ENCODE assay signal across 8 cellular contexts in the genomic region with DNA sequence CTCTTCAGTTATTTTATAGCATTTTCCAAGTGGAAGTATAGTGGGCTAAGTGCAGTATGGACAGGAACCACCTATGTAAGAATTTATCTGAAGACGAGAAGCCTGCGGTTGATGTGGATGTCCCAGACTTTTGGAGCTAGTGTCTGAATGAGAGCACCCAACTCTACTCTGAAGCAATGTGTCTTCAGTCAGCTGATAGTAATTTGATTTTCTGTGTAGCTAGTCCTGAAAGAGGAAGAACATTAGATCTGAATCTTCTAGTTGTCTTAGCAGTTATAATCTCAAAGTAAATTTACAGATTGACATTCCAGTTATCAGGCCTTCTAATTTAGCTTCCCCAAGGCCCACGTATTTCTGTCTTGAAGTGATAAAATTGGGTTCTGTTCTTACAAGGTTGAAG. TPM values are rescaled to one million over a fixed set of nuclear protein-coding genes. Genes with fewer than 3 reads are reported as not detected.
DNase-seq lines count a peak whose midpoint lies in the region; TF ChIP-seq lines count a peak whose summit lies in the region.

No MANE protein-coding gene starts in this region.

- H3K9me2 ChIP-seq in DOHH2 (replicated peaks; ENCODE audit: control insufficient read depth, low read length) = no peaks in the 10 kb centered on the region
- H3K9me2 ChIP-seq in OCI-LY7 (ENCODE audit: insufficient read depth, low read length) = no peaks in the 10 kb centered on the region

- peaks cover 4% of the 10 kb centered on the region; the same call in 1 of the 2 replicates for H3F3A ChIP-seq in DOHH2 (ENCODE audit: control insufficient read depth, insufficient read depth)

- H3K4me2 ChIP-seq in DOHH2 (ENCODE audit: low read length) (peak overlapping the region; percentile 86), OCI-LY7 (ENCODE audit: low read length) (peak overlapping the region; percentile 88)

- H4K20me1 ChIP-seq in DOHH2 (ENCODE audit: control insufficient read depth, insufficient read depth, low read depth, low read length) = no peaks in the 10 kb centered on the region
- no peaks in the 10 kb centered on the region for H4K20me1 ChIP-seq in OCI-LY7 (ENCODE audit: insufficient read depth, low read length)

- H3K9me3 ChIP-seq in DOHH2 (ENCODE audit: control insufficient read depth, insufficient read depth, low read length) (no peaks in the 10 kb centered on the region), OCI-LY7 (ENCODE audit: low read length) (no peaks in the 10 kb centered on the region), endocrine pancreas (ENCODE audit: control insufficient read depth, low read length) (no peaks in the 10 kb centered on the region), neutrophil (no peaks in the 10 kb centered on the region), ovary (no peaks in the 10 kb centered on the region)

- no peak for TF ChIP-seq POLR2A in ovary (IDR thresholded peaks at IDR 0.05)

- H3K79me2 ChIP-seq in DOHH2 (ENCODE audit: control insufficient read depth, low read length) (peaks cover 45% of the 10 kb centered on the region), OCI-LY7 (ENCODE audit: insufficient read depth, low read depth, low read length) (peaks cover 31% of the 10 kb centered on the region)

- no peak for TF ChIP-seq CTCF in DOHH2 (IDR thresholded peaks at IDR 0.05; ENCODE audit: low read depth, low read length, poor library complexity, severe bottlenecking)
- no peak for TF ChIP-seq CTCF in OCI-LY7 (conservative IDR thresholded peaks at IDR 0.05; ENCODE audit: low read length)
- TF ChIP-seq CTCF in neutrophil (IDR thresholded peaks at IDR 0.05) = no peak
- TF ChIP-seq CTCF in ovary (IDR thresholded peaks at IDR 0.05) = no peak

- no TSS peak for BruUV-seq in OCI-LY7 (replicated peaks; lab: Mats Ljungman, UMichigan)

- H2AFZ ChIP-seq in OCI-LY7 (ENCODE audit: low read length) = peak overlapping the region; percentile 34; the same call in 1 of the 2 replicates

- H3K4me1 ChIP-seq in DOHH2 (ENCODE audit: control insufficient read depth, low read length) (peaks cover 23% of the 10 kb centered on the region), OCI-LY7 (ENCODE audit: insufficient read depth, low read length, poor library complexity, severe bottlenecking) (peaks cover 23% of the 10 kb centered on the region), endocrine pancreas (ENCODE audit: control insufficient read depth, insufficient read depth, low read length) (peaks cover 7% of the 10 kb centered on the region), neutrophil (ENCODE audit: control insufficient read depth in 1 of 2, insufficient read depth in 1 of 2, low read depth in 1 of 2, low read length in 1 of 2) (peaks cover 45 to 49% of the 10 kb centered on the region in 2 experiments), ovary (ENCODE audit: insufficient read depth) (no peaks in the 10 kb centered on the region)

- H3K36me3 ChIP-seq in DOHH2 (ENCODE audit: control insufficient read depth, low read length) (peaks cover 16% of the 10 kb centered on the region), OCI-LY7 (ENCODE audit: insufficient read depth, low read length) (peaks cover 8% of the 10 kb centered on the region; the same call in 1 of the 2 replicates), endocrine pancreas (ENCODE audit: control insufficient read depth, insufficient read depth, low read length) (no peaks in the 10 kb centered on the region), neutrophil (no peaks in the 10 kb centered on the region), ovary (no peaks in the 10 kb centered on the region)

- 85 to 91% (median 88%) methylated on average over 3 of the region's 3 CpGs for WGBS in ovary, 3 donors

- H3K27me3 ChIP-seq in DOHH2 (ENCODE audit: control insufficient read depth, low read length) = no peaks in the 10 kb centered on the region
- H3K27me3 ChIP-seq in endocrine pancreas (ENCODE audit: control insufficient read depth, insufficient read depth, low read length) = no peaks in the 10 kb centered on the region
- no peaks in the 10 kb centered on the region for H3K27me3 ChIP-seq in neutrophil
- no peaks in the 10 kb centered on the region for H3K27me3 ChIP-seq in ovary

- no peak overlapping the region for H3K9ac ChIP-seq in endocrine pancreas (ENCODE audit: control insufficient read depth, insufficient read depth, low read length)

- no peak overlapping the region for H3K27ac ChIP-seq in DOHH2 (ENCODE audit: low read depth, low read length)
- no peak overlapping the region for H3K27ac ChIP-seq in OCI-LY7 (ENCODE audit: low read depth, low read length, poor library complexity, severe bottlenecking)
- H3K27ac ChIP-seq in neutrophil = peak overlapping the region; percentile 52
- H3K27ac ChIP-seq in ovary = peak overlapping the region in 1 of 2 donors; percentile 98

- POLR2A ChIA-PET in OCI-LY7 (lab: Charles Lee) = interaction anchor here (0.6 to 1.4 kb wide), 5 partner anchors 8 to 1551 kb away, joined by 3 to 5 read pairs (median 4); no protein-coding TSS in a partner anchor

- CTCF ChIA-PET in OCI-LY7 (lab: Charles Lee; ENCODE audit: unreplicated experiment) = no interaction called here

- H3K4me3 ChIP-seq in DOHH2 (ENCODE audit: low read length) (peak overlapping the region; percentile 97), OCI-LY7 (ENCODE audit: low read depth, low read length, poor library complexity, severe bottlenecking) (peak overlapping the region; percentile 82), endocrine pancreas (ENCODE audit: control insufficient read depth, insufficient read depth, low read length) (peak overlapping the region; percentile 97), neutrophil (ENCODE audit: low read depth in 1 of 2, low read length in 1 of 2) (no peak overlapping the region), ovary (no peak overlapping the region)

- no peak for TF ChIP-seq EP300 in ovary (IDR thresholded peaks at IDR 0.05)

- DNase-seq in OCI-LY7 (ENCODE audit: low spot score) = peak; percentile 22
- DNase-seq in OCI-M2 (lab: John Stamatoyannopoulos, UW; ENCODE audit: unreplicated experiment) = no peak
- no peak for DNase-seq in ovary
- no peak for DNase-seq in NCI-H446 (lab: John Stamatoyannopoulos, UW)
- no peak for DNase-seq in stimulated activated CD4-positive, alpha-beta T cell treated with anti-CD3 and anti-CD28 coated beads, Interleukin-2, amount 100 ng/mL, for 24 hours

- intact Hi-C loops in OCI-LY7 (cut with micrococcal nuclease; ENCODE audit: unreplicated experiment) = loop anchor here (5.0 to 10.0 kb wide), 3 partner anchors 175 to 635 kb away; a partner anchor contains a TSS
- intact Hi-C loops in ovary (cut with DNase I) = loop anchor here in 2 of 4 donors (10.0 kb wide), 2 partner anchors 55 to 285 kb away; a partner anchor contains a TSS

RNA-seq across cellular contexts. Expression of a gene that starts 1.4 kb away (rescaled TPM):
- 15.2 and 17.9 TPM in 2 replicates for total RNA-seq in OCI-LY7 (2014; rRNA removed; shearing (Covaris generic))
- 24.0 and 29.5 TPM in 2 replicates for total RNA-seq in OCI-LY7 (2022)
- total RNA-seq in ovary = 10 to 100 TPM; 18.7 to 24.0 (median 22.0) TPM
- polyA plus RNA-seq in ovary = 10 to 100 TPM; 11.1 to 18.8 TPM

Comparison
In these comparisons a context has a peak if more than half of its experiments do, and no peak if none do; other contexts are left out.
1. H3K4me3 ChIP-seq: peak in DOHH2 (single experiment), OCI-LY7 (single experiment) and endocrine pancreas (single experiment); none in neutrophil (0 of 2) and ovary (single experiment).